ENCODE assay signal across 9 cellular contexts in the genomic region with DNA sequence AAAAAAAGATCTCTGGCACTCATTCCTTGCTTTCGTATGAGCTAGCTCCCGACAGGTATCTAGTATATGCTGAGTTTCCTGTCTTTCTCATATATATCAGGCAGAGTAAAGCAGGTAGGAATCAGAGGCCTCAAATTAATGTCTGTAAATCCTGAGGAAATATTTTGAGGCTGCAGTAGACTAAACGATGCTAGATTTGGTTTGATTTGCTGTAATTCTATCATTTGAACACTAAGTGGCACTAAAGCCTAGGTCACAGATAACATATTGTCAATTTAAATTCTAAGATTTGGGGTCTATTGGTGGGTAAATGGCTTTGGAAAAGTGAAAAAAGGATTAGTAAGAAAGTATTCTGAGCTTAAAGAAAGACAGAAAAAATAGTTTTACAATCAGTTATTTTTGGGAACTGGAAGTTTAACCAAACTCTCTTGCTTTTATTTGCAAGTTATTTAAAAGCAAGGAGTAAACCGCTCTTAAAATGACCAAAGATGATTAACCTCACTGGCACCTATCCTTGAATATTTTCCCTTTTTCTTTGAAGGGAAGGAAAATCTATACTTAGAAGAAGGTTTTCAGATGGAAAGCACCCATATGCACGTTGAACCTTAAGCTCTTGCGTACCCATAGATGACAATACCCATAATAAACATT. TPM values are rescaled to one million over a fixed set of nuclear protein-coding genes. Genes with fewer than 3 reads are reported as not detected.
DNase-seq lines count a peak whose midpoint lies in the region; TF ChIP-seq lines count a peak whose summit lies in the region.
"Had no signal": no experiment of that assay in that cellular context is flagged by ENCODE, and none has a peak within 500 bp of the region (broad histone marks: within the 10 kb centered on the region; RNA-seq: fewer than 3 reads in every experiment).

No MANE protein-coding gene starts in this region.

- H3K9ac ChIP-seq in mammary epithelial cell (ENCODE audit: insufficient read depth, low read length): no peak overlapping the region

- DNase-seq in EH (ENCODE audit: low read depth) (peak; percentile 25), H4 (ENCODE audit: low spot score) (peak; percentile 14), NCI-H2196 (lab: John Stamatoyannopoulos, UW; ENCODE audit: unreplicated experiment) (peak; percentile 22), mammary epithelial cell (no peak), mesothelial cell of epicardium (ENCODE audit: low spot score in 2 of 2, unreplicated experiment in 2 of 2) (no peak), NOMO-1 treated with DMSO at 0.1 percent for 48 hours (lab: John Stamatoyannopoulos, UW; ENCODE audit: unreplicated experiment) (no peak), posterior cingulate gyrus (no peak)
- DNase-seq in activated naive CD8-positive, alpha-beta T cell treated with anti-CD3 and anti-CD28 coated beads for 36 hours: no peak

- H4K20me1 ChIP-seq in mammary epithelial cell (ENCODE audit: insufficient read depth, low read length): no peaks in the 10 kb centered on the region

- H3K79me2 ChIP-seq in mammary epithelial cell (ENCODE audit: insufficient read depth, low read length): no peaks in the 10 kb centered on the region

- TF ChIP-seq CTCF in mammary epithelial cell (conservative IDR thresholded peaks at IDR 0.05 in 1 of 2, IDR thresholded peaks at IDR 0.05 in 1 of 2; ENCODE audit: extremely low read depth in 1 of 2, insufficient read depth in 1 of 2, low read depth in 1 of 2, low read length in 2 of 2) (peak; percentile 68 to 73), mesothelial cell of epicardium (IDR thresholded peaks at IDR 0.05; ENCODE audit: unreplicated experiment) (peak; percentile 70)

- no peaks in the 10 kb centered on the region for H3K36me3 ChIP-seq in mammary epithelial cell (ENCODE audit: insufficient read depth, low read length)
- H3K36me3 ChIP-seq: neutrophil had no signal

- H3K27ac ChIP-seq in mammary epithelial cell (ENCODE audit: insufficient read depth, low read depth, low read length): no peak overlapping the region
- H3K27ac ChIP-seq: neutrophil had no signal

- dilution Hi-C loops in mammary epithelial cell (cut with HindIII; ENCODE audit: low sequenced_read_pairs): no loop called here

- H3K4me3 Mint-ChIP-seq in mesothelial cell of epicardium: no peak overlapping the region
- H3K4me3 Mint-ChIP-seq in activated naive CD8-positive, alpha-beta T cell treated with anti-CD3 and anti-CD28 coated beads for 36 hours: no peak overlapping the region

- no peak overlapping the region for H3K4me3 ChIP-seq in mammary epithelial cell (replicated peaks in 1 of 3; ENCODE audit: insufficient read depth in 1 of 3, low read depth in 2 of 3, low read length in 3 of 3)

- BruUV-seq in mammary epithelial cell (replicated peaks; lab: Mats Ljungman, UMichigan): no TSS peak

- CTCF ChIA-PET in mammary epithelial cell (lab: Charles Lee; ENCODE audit: low non-redundant PET): interaction anchor here (0.5 kb wide), 1 partner anchor 359 kb away, joined by 6 read pairs; no protein-coding TSS in a partner anchor

- H3K4me1 ChIP-seq in mammary epithelial cell (ENCODE audit: insufficient read depth, low read length): no peaks in the 10 kb centered on the region

- H2AFZ ChIP-seq in mammary epithelial cell (ENCODE audit: low read depth, low read length): no peak overlapping the region

- no peak overlapping the region for H3K27ac Mint-ChIP-seq in mesothelial cell of epicardium
- no peak overlapping the region for H3K27ac Mint-ChIP-seq in activated naive CD8-positive, alpha-beta T cell treated with anti-CD3 and anti-CD28 coated beads for 36 hours

- H3K4me2 ChIP-seq in mammary epithelial cell (ENCODE audit: insufficient read depth, low read depth, low read length): no peak overlapping the region

- H3K9me3 Mint-ChIP-seq in mesothelial cell of epicardium: no peaks in the 10 kb centered on the region
- peaks cover 2% of the 10 kb centered on the region for H3K9me3 Mint-ChIP-seq in activated naive CD8-positive, alpha-beta T cell treated with anti-CD3 and anti-CD28 coated beads for 36 hours

- H3K27me3 Mint-ChIP-seq in mesothelial cell of epicardium (ENCODE audit: low read depth): peaks cover 26% of the 10 kb centered on the region
- peaks cover 16% of the 10 kb centered on the region for H3K27me3 Mint-ChIP-seq in activated naive CD8-positive, alpha-beta T cell treated with anti-CD3 and anti-CD28 coated beads for 36 hours

- H3K36me3 Mint-ChIP-seq in mesothelial cell of epicardium: no peaks in the 10 kb centered on the region
- H3K36me3 Mint-ChIP-seq in activated naive CD8-positive, alpha-beta T cell treated with anti-CD3 and anti-CD28 coated beads for 36 hours: no peaks in the 10 kb centered on the region

- in situ Hi-C loops in mammary epithelial cell (cut with MboI; ENCODE audit: low sequenced_read_pairs in 2 of 2): loop anchor here (5.0 to 10.0 kb wide), 4 partner anchors 348 to 548 kb away; no protein-coding TSS in a partner anchor

- H3K27me3 ChIP-seq in mammary epithelial cell (ENCODE audit: insufficient read depth, low read length): no peaks in the 10 kb centered on the region
- H3K27me3 ChIP-seq: neutrophil had no signal

- WGBS in mammary epithelial cell (ENCODE audit: low coverage, missing lambda C conversion rate): 53% methylated on average over 6 of the region's 6 CpGs

- intact Hi-C loops in mammary epithelial cell (cut with micrococcal nuclease): loop anchor here (1.0 to 10.0 kb wide), 3 partner anchors 360 to 718 kb away; no protein-coding TSS in a partner anchor
- intact Hi-C loops in posterior cingulate gyrus (cut with DNase I): loop anchor here (2.0 to 10.0 kb wide), 4 partner anchors 360 to 708 kb away; no protein-coding TSS in a partner anchor

- H3K9me3 ChIP-seq in mammary epithelial cell (replicated peaks; ENCODE audit: insufficient read depth, low read length): no peaks in the 10 kb centered on the region
- H3K9me3 ChIP-seq: neutrophil had no signal

- no peaks in the 10 kb centered on the region for H3K4me1 Mint-ChIP-seq in mesothelial cell of epicardium
- H3K4me1 Mint-ChIP-seq in activated naive CD8-positive, alpha-beta T cell treated with anti-CD3 and anti-CD28 coated beads for 36 hours: no peaks in the 10 kb centered on the region

RNA-seq across cellular contexts. Expression of gene SLC4A10, which starts 37.6 kb away (rescaled TPM):
- total RNA-seq in H4 (2014; rRNA removed; shearing (Covaris generic)): 0.04 TPM in 1 of 2 replicates, not detected in the other
- total RNA-seq in mammary epithelial cell: under 1 TPM in 1 of 2 donors, not detected in 1; under 0.01 TPM
- not detected for polyA plus RNA-seq in mammary epithelial cell
- polyA minus RNA-seq in mammary epithelial cell: not detected
- total RNA-seq in mesothelial cell of epicardium: 0.16 TPM in 1 of 3 replicates, not detected in the others
- under 1 TPM; 0.10 to 0.18 TPM for total RNA-seq in activated naive CD8-positive, alpha-beta T cell treated with anti-CD3 and anti-CD28 coated beads for 36 hours

Comparison
In these comparisons a context has a peak if more than half of its experiments do, and no peak if none do; other contexts are left out.
1. DNase-seq: peak in EH (single experiment), H4 (single experiment) and NCI-H2196 (single experiment); none in mammary epithelial cell (single experiment), mesothelial cell of epicardium (0 of 2), activated naive CD8-positive, alpha-beta T cell treated with anti-CD3 and anti-CD28 coated beads for 36 hours (single experiment), NOMO-1 treated with DMSO at 0.1 percent for 48 hours (single experiment) and posterior cingulate gyrus (0 of 10).